In the genomic region with DNA sequence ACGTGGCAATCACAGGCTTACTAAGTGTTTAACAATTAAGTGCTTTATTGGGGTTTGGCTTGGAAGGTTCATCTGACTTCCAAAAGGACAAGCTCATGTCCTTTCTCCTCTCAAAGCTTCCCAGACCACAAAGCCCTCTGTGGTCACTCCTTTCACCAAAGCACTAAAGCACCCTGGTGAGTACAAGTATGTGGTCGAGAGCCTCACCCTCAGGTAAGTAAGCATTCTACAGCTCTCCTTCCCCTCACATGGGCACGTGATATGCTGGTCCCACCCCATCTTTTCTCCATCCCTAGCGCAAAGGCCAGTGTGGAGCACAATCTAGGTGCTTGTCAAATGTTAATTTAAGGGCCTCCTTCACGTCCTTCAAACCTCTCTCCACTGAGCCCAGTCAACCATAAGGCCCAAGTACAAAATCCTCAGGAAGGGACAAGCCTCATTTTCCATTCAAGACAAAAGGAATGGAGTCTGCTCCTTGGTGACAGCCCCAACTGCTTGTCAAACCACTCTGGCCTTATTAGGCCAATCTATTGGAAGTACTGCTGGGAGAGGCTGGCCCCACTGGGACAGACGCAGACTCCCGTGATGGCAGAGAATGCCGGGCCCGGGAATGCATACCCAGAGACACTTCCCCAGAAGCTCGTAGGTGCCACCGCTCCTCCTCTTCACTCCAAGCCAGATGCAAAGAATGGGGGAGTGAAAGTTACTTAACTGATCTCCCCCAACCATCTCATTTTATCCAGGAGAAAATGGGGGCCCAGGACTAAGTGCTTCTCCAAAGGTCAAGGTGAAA, we compare ENCODE assay signal across 1 cellular context.
A peak's percentile ranks its signal among the peaks of the same experiment; 100 is the strongest.
TF ChIP-seq lines count a peak whose summit lies in the region.

No MANE protein-coding gene starts in this region.

TF ChIP-seq in HepG2, 621 proteins besides CTCF, POLR2A, EP300 and RAD21:
- TF ChIP-seq, protein P1, sequence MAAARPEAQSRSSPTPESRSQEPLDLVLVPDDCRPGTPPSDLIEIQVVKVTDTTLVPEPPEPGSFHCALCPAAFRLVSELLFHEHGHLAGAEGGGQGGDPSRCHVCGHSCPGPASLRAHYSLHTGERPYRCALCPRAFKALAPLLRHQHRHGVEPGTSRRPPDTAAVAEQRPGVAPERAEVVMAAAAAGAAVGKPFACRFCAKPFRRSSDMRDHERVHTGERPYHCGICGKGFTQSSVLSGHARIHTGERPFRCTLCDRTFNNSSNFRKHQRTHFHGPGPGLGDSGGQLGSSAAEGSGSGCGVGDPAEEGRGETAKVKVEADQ (CRISPR knock-in tag; IDR thresholded peaks at IDR 0.05; ENCODE audit: borderline replicate concordance), result no peak
- TF ChIP-seq POLR2G (IDR thresholded peaks at IDR 0.05; ENCODE audit: low read depth, low read length), result peak; percentile 35
TF ChIP-seq in HepG2: peak in this region for 1.
